In the genomic region with DNA sequence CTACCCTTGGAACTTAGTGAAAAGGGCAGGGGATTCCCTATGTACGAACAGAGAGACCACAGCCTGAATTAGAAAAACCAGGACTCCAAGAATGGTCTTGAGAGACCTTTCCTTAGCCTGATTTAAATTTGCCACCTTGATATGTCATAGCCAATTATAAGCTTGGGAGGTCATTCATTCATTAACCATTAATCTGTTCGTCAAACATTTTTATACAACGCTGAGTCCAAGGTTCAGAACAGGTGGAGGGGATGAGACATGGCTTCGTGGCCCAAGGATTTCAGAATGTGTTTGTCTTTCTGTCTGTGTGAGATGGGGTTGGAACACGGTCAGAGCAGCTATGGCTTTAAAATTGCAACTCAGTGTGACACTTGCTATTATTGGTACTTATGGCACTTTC, we compare ENCODE assay signal across 27 cellular contexts.
"Had no signal": no experiment of that assay in that cellular context is flagged by ENCODE, and none has a peak within 500 bp of the region (broad histone marks: within the 10 kb centered on the region; RNA-seq: fewer than 3 reads in every experiment).

No MANE protein-coding gene starts in this region.

- H3K4me3 ChIP-seq: ascending aorta, body of pancreas, MG63, Peyer's patch had no signal

- H3K27me3 ChIP-seq: ascending aorta, body of pancreas, MG63, Peyer's patch had no signal

- ATAC-seq: activated naive CD4-positive, alpha-beta T cell treated with anti-CD3 and anti-CD28 coated beads, Interleukin-2, amount 50 U/mL, for 72 hours; activated naive CD8-positive, alpha-beta T cell treated with anti-CD3 and anti-CD28 coated beads, Interleukin-2, amount 50 U/mL, for 24 hours; activated T-cell treated with anti-CD3 and anti-CD28 coated beads, Interleukin-2, amount 50 U/mL, for 4 hours; body of pancreas; T-helper 17 cell had no signal

- H3K9me3 ChIP-seq: ascending aorta, MG63, Peyer's patch had no signal

- FAIRE-seq: bronchial epithelial cell had no signal

- H3K27ac ChIP-seq: ascending aorta, body of pancreas, KMS-11 had no signal

- H3K36me3 ChIP-seq: ascending aorta, MG63, Peyer's patch had no signal

- DNase-seq: activated B cell treated with CpG ODN at 0.5 μM for 24 hours; activated CD4-positive, alpha-beta memory T cell treated with anti-CD3 and anti-CD28 coated beads for 36 hours; activated CD4-positive, alpha-beta T cell treated with anti-CD3 and anti-CD28 coated beads for 1 hour; activated CD4-positive, alpha-beta T cell treated with anti-CD3 and anti-CD28 coated beads, Interleukin-2, amount 10 ng/mL, durations not matched to agents 7 days and 5 days; activated CD8-positive, alpha-beta memory T cell treated with anti-CD3 and anti-CD28 coated beads for 24 hours; activated effector memory CD4-positive, alpha-beta T cell treated with anti-CD3 and anti-CD28 coated beads, Interleukin-2, amount 50 U/mL, for 16 hours; activated naive CD4-positive, alpha-beta T cell treated with Interleukin-2 at 50 U/mL for 16 hours; activated naive CD8-positive, alpha-beta T cell treated with anti-CD3 and anti-CD28 coated beads, Interleukin-2, amount 50 U/mL, for 24 hours; activated T-cell treated with anti-CD3 and anti-CD28 coated beads, Interleukin-2, amount 50 U/mL, for 4 hours; amniotic stem cell; body of pancreas; central memory CD4-positive, alpha-beta T cell; MG63; NCI-H1105; NCI-H1436; NCI-H1694 treated with DMSO at 0.1 percent for 48 hours; NCI-H2029 treated with DMSO at 0.1 percent for 48 hours; NCI-H345; NCI-H510A treated with DMSO at 0.1 percent for 48 hours; Peyer's patch; SHP77; T-helper 17 cell; T-helper 9 cell had no signal

- H3K4me1 ChIP-seq: ascending aorta, body of pancreas had no signal
